In the genomic region with DNA sequence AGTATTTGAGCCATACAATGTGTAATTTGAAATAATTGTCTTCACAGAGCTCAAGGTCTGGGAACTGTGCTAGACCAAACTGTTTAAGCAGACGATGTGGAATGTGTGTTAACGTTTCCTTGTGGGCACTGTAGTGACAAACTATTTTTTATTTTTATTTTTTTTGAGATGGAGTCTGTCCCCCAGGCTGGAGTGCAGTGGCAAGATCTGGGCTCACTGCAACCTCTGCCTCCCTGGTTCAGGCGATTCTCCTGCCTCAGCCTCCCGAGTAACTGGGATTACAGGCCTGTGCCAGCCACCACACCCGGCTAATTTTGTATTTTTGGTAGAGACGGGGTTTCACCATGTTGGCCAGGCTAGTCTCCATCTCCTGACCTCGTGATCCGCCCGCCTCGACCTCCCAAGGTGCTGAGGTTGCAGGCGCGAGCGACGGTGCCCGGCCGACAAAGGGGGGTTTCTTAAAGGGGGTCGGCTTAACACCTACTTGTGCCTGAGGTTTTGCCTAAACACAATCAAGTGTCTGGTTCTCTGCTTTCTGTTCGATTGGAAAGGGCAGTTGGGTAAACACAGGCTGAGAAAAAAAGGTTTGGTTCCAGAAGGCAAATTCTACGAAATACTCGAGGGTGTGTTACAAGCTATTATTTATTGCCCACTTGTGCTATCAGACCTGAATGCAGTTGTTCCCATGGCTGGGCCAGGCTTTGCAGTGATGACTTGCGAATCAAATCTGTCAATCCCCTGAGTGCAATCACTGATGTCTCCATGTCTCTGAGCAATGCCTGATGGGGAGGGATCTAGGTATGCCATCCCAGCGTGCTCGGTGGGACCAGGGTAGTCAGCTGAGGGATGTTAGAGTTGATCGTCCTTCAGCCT, we compare ENCODE assay signal across 1 cellular context.
TF ChIP-seq lines count a peak whose summit lies in the region.

No MANE protein-coding gene starts in this region.

TF ChIP-seq in GM12891, 5 proteins besides CTCF, POLR2A, EP300 and RAD21:
- TF ChIP-seq POLR2AphosphoS5 (IDR thresholded peaks at IDR 0.05; ENCODE audit: low read depth, low read length) (no peak; the same call in 1 of the 2 replicates), POU2F2 (IDR thresholded peaks at IDR 0.05; ENCODE audit: low read depth, low read length) (no peak), PAX5 (IDR thresholded peaks at IDR 0.05; ENCODE audit: insufficient read depth, low read length, severe bottlenecking) (no peak), SPI1 (IDR thresholded peaks at IDR 0.05; ENCODE audit: low read depth, low read length) (no peak), TAF1 (IDR thresholded peaks at IDR 0.05; ENCODE audit: low read depth, low read length) (no peak)
